Comparison of ENCODE assay signal across 25 cellular contexts in genomic region chr14:74907744-74908143, GRCh38. TPM values are rescaled to one million over a fixed set of nuclear protein-coding genes. Genes with fewer than 3 reads are reported as not detected.
A peak's percentile ranks its signal among the peaks of the same experiment; 100 is the strongest.
DNase-seq lines count a peak whose midpoint lies in the region; ATAC-seq and TF ChIP-seq lines count a peak whose summit lies in the region.
"Had no signal": no experiment of that assay in that cellular context is flagged by ENCODE, and none has a peak within 500 bp of the region (broad histone marks: within the 10 kb centered on the region; RNA-seq: fewer than 3 reads in every experiment).

No MANE protein-coding gene starts in this region.

- ATAC-seq in left ventricle myocardium superior (no peak), GM21390 (IDR thresholded peaks at IDR 0.05; ENCODE audit: unreplicated experiment) (no peak), GM21717 (IDR thresholded peaks at IDR 0.05; ENCODE audit: unreplicated experiment) (no peak)
- ATAC-seq: activated naive CD8-positive, alpha-beta T cell treated with anti-CD3 and anti-CD28 coated beads, Interleukin-2, amount 50 U/mL, for 24 hours; body of pancreas had no signal

- H3K36me3 ChIP-seq in right atrium auricular region: peaks cover 10% of the 10 kb centered on the region
- peaks cover 6 to 21% (median 8%) of the 10 kb centered on the region in 3 donors for H3K36me3 ChIP-seq in tibial artery

- H3K9me3 ChIP-seq in right atrium auricular region: no peaks in the 10 kb centered on the region
- H3K9me3 ChIP-seq in tibial artery: no peaks in the 10 kb centered on the region
- H3K9me3 ChIP-seq: body of pancreas, mucosa of descending colon, pancreas, upper lobe of right lung had no signal

- DNase-seq in left ventricle myocardium superior (peak; percentile 49), right atrium auricular region (ENCODE audit: low spot score) (no peak), NCI-H2171 (lab: John Stamatoyannopoulos, UW) (peak; percentile 62), medulla oblongata (ENCODE audit: extremely low spot score) (peak; percentile 18), tibial artery (no peak)
- DNase-seq: activated CD4-positive, CD25-positive, alpha-beta regulatory T cell treated with anti-CD3 and anti-CD28 coated beads, Interleukin-2, amount 50 U/mL, for 72 hours; activated naive CD8-positive, alpha-beta T cell treated with anti-CD3 and anti-CD28 coated beads, Interleukin-2, amount 50 U/mL, for 24 hours; body of pancreas; COR-L47; DND-41; effector CD4-positive, alpha-beta T cell; GOT3; NCI-H1048; NCI-H187; NCI-H69; pancreas; stimulated activated CD4-positive, alpha-beta T cell treated with anti-CD3 and anti-CD28 coated beads, Interleukin-12 subunit alpha, Interleukin-12 subunit beta, amount 100 ng/mL, for 4 hours; stimulated activated CD4-positive, alpha-beta T cell treated with anti-CD3 and anti-CD28 coated beads, Interleukin-4, amount 100 ng/mL, for 1 hour; T-helper 2 cell; upper lobe of right lung had no signal

- H3K4me1 ChIP-seq in right atrium auricular region (peaks cover 0 to 41% of the 10 kb centered on the region in 2 donors), tibial artery (peaks cover 0 to 29% (median 15%) of the 10 kb centered on the region in 4 donors)
- H3K4me1 ChIP-seq: pancreas had no signal

- TF ChIP-seq CTCF in right atrium auricular region (IDR thresholded peaks at IDR 0.05): no peak
- no peak for TF ChIP-seq CTCF in tibial artery (IDR thresholded peaks at IDR 0.05)

- H3K27me3 ChIP-seq in right atrium auricular region (no peaks in the 10 kb centered on the region), tibial artery (no peaks in the 10 kb centered on the region)
- H3K27me3 ChIP-seq: body of pancreas, pancreas, upper lobe of right lung had no signal

- H3K27ac ChIP-seq in right atrium auricular region (no peak overlapping the region), tibial artery (peak overlapping the region in 1 of 2 donors; percentile 6)
- H3K27ac ChIP-seq: body of pancreas, pancreas, upper lobe of right lung had no signal

- H3K4me3 ChIP-seq in right atrium auricular region (no peak overlapping the region), tibial artery (no peak overlapping the region)
- H3K4me3 ChIP-seq: body of pancreas, lung, mucosa of descending colon, pancreas, upper lobe of right lung had no signal

- intact Hi-C loops in left ventricle myocardium superior (cut with micrococcal nuclease) (no loop called here), tibial artery (cut with DNase I; ENCODE audit: low total_unique reads) (no loop called here)

RNA-seq across cellular contexts. Expression of gene RPS6KL1, which starts 15.3 kb away (rescaled TPM):
- 18.6 TPM for total RNA-seq in left ventricle myocardium superior
- total RNA-seq in right atrium auricular region: 10 to 100 TPM in 1 of 2 donors, 1 to 10 TPM in 1; 7.6 to 10.3 TPM

RNA-seq across cellular contexts. Expression of gene DLST, which starts 26.0 kb away (rescaled TPM):
- total RNA-seq in left ventricle myocardium superior (241 TPM), right atrium auricular region (100 to 1,000 TPM in 1 of 2 donors, 10 to 100 TPM in 1; 71.1 to 105 TPM)

RNA-seq across cellular contexts. Expression of gene PROX2, which starts 31.8 kb away (rescaled TPM):
- total RNA-seq in left ventricle myocardium superior (not detected), right atrium auricular region (not detected)
- total RNA-seq: epithelial cell of proximal tubule, pancreas, upper lobe of right lung had no signal

RNA-seq across cellular contexts. Expression of gene PGF, which starts 47.7 kb away (rescaled TPM):
- total RNA-seq in left ventricle myocardium superior: 4.9 TPM
- 1 to 10 TPM; 3.3 to 7.0 TPM for total RNA-seq in right atrium auricular region

Comparison
In these comparisons a context has a peak if more than half of its experiments do, and no peak if none do; other contexts are left out.
1. DNase-seq: peak in left ventricle myocardium superior (single experiment), NCI-H2171 (single experiment) and medulla oblongata (single experiment); none in right atrium auricular region (single experiment) and tibial artery (0 of 2).